In the genomic region with DNA sequence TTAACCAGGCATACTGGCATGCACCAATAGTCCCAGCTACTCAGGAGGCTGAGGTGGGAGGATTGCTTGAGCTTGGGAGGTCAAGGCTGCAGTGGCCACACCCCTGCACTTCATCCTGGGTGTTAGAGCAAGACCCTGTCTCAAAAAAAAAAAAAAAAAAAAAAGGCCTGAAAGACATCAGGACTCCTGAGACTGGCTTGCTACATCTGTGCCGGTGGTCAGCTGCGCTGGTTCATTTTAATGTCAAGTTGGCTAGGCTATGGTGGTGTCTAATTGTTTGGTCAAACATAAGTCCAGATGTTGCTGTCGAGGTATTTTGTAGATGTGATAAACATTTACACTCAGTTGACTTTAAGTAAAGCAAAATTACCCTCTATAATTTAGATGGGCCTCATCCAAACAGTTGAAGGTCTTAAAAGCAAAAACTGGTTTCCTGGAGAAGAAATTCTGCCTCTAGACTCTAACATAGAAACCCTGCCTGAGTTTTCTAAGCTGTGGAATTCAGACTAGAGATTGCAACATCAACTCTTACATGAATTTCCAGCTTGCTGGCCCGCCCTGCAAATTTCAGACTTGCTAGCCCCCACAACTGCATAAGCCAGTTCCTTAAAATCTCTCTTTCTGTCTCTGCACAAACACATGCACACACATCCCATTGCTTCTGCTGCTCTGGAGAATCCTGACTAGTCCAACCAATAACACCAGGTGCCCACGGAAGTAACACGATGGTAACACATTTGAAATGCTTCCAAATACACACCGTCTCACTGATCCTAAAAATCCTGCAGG, we compare ENCODE assay signal across 10 cellular contexts. TPM values are rescaled to one million over a fixed set of nuclear protein-coding genes. Genes with fewer than 3 reads are reported as not detected.
DNase-seq lines count a peak whose midpoint lies in the region; ATAC-seq, FAIRE-seq and TF ChIP-seq lines count a peak whose summit lies in the region.
"Had no signal": no experiment of that assay in that cellular context is flagged by ENCODE, and none has a peak within 500 bp of the region (broad histone marks: within the 10 kb centered on the region; RNA-seq: fewer than 3 reads in every experiment).

No MANE protein-coding gene starts in this region.

- TF ChIP-seq CTCF in K562 (IDR thresholded peaks at IDR 0.05 in 2 of 3, conservative IDR thresholded peaks at IDR 0.05 in 1 of 3; ENCODE audit: insufficient read depth in 2 of 3, low read depth in 1 of 3, low read length in 3 of 3): no peak
- TF ChIP-seq CTCF in hepatocyte (IDR thresholded peaks at IDR 0.05; ENCODE audit: poor library complexity): no peak
- TF ChIP-seq CTCF in suprapubic skin (IDR thresholded peaks at IDR 0.05): no peak

- H4K20me1 ChIP-seq in K562 (replicated peaks; ENCODE audit: control insufficient read depth, insufficient read depth, low read length) (no peaks in the 10 kb centered on the region), hepatocyte (ENCODE audit: insufficient read depth, poor library complexity, severe bottlenecking) (no peaks in the 10 kb centered on the region)

- H2AFZ ChIP-seq in K562 (ENCODE audit: low read depth, low read length) (no peak overlapping the region), hepatocyte (no peak overlapping the region)

- intact Hi-C loops in K562 (cut with micrococcal nuclease): no loop called here

- H3K9me3 ChIP-seq in K562 (replicated peaks; ENCODE audit: control insufficient read depth, insufficient read depth, low read depth, low read length) (no peaks in the 10 kb centered on the region), hepatocyte (ENCODE audit: low read depth) (no peaks in the 10 kb centered on the region), suprapubic skin (no peaks in the 10 kb centered on the region)
- no peaks in the 10 kb centered on the region for H3K9me3 ChIP-seq in effector memory CD4-positive, alpha-beta T cell (ENCODE audit: control insufficient read depth, low read length)

- no peak for FAIRE-seq in K562 (lab: Jason Lieb, UNC)

- no peaks in the 10 kb centered on the region for H3K36me3 ChIP-seq in K562 (ENCODE audit: control insufficient read depth, insufficient read depth, low read length)
- H3K36me3 ChIP-seq in hepatocyte (replicated peaks; ENCODE audit: insufficient read depth, low read depth): no peaks in the 10 kb centered on the region
- no peaks in the 10 kb centered on the region for H3K36me3 ChIP-seq in suprapubic skin
- no peaks in the 10 kb centered on the region for H3K36me3 ChIP-seq in effector memory CD4-positive, alpha-beta T cell (ENCODE audit: control insufficient read depth, insufficient read depth, low read length)

- no peak overlapping the region for H3K27ac ChIP-seq in K562 (ENCODE audit: extremely low read depth, low read depth, low read length)
- peak overlapping the region; percentile 84 for H3K27ac ChIP-seq in hepatocyte
- H3K27ac ChIP-seq in suprapubic skin: peak overlapping the region; percentile 90
- no peak overlapping the region for H3K27ac ChIP-seq in effector memory CD4-positive, alpha-beta T cell (ENCODE audit: insufficient read depth, low read length, poor library complexity, severe bottlenecking)

- no peak for TF ChIP-seq POLR2A in K562 (conservative IDR thresholded peaks at IDR 0.05)
- TF ChIP-seq POLR2A in suprapubic skin (IDR thresholded peaks at IDR 0.05): no peak

- H3K4me3 ChIP-seq in K562 (no peak overlapping the region), hepatocyte (no peak overlapping the region), suprapubic skin (no peak overlapping the region)
- no peak overlapping the region for H3K4me3 ChIP-seq in effector memory CD4-positive, alpha-beta T cell (ENCODE audit: insufficient read depth, low read depth, low read length, poor library complexity, severe bottlenecking)

- H3K4me1 ChIP-seq in K562 (replicated peaks in 1 of 2; ENCODE audit: control insufficient read depth in 2 of 2, insufficient read depth in 2 of 2, low read length in 2 of 2): no peaks in the 10 kb centered on the region; a peak in 1 of 5 replicates
- H3K4me1 ChIP-seq in hepatocyte (ENCODE audit: insufficient read depth): peaks cover 23% of the 10 kb centered on the region
- peaks cover 91% of the 10 kb centered on the region for H3K4me1 ChIP-seq in suprapubic skin
- no peaks in the 10 kb centered on the region for H3K4me1 ChIP-seq in effector memory CD4-positive, alpha-beta T cell (ENCODE audit: control insufficient read depth, insufficient read depth, low read length, poor library complexity, severe bottlenecking)

- peak; percentile 66 for DNase-seq in LHCN-M2 (ENCODE audit: low read depth)
- no peak for DNase-seq in K562 (ENCODE audit: extremely low read depth in 1 of 4, low spot score in 3 of 4)
- no peak for DNase-seq in hepatocyte (ENCODE audit: low spot score)
- no peak for DNase-seq in suprapubic skin (ENCODE audit: low spot score in 2 of 2)
- no peak for DNase-seq in activated naive CD4-positive, alpha-beta T cell treated with Interleukin-2 at 50 U/mL for 16 hours
- DNase-seq in NCI-H510A treated with DMSO at 0.1 percent for 48 hours (lab: John Stamatoyannopoulos, UW): no peak
- DNase-seq in effector memory CD4-positive, alpha-beta T cell: no peak
- DNase-seq: effector CD8-positive, alpha-beta T cell; NCI-H2107 had no signal

- ATAC-seq in K562 (no peak), HG02588 (IDR thresholded peaks at IDR 0.05; ENCODE audit: unreplicated experiment) (no peak)

- POLR2A ChIA-PET in K562 (lab: Yijun Ruan, JAX): interaction anchor here (1.3 kb wide), 1 partner anchor 9 kb away, joined by 3 read pairs; no protein-coding TSS in a partner anchor

- H3K4me2 ChIP-seq in K562 (ENCODE audit: insufficient read depth, low read length) (no peak overlapping the region), hepatocyte (peak overlapping the region; percentile 28)

- H3K9ac ChIP-seq in K562 (ENCODE audit: insufficient read depth in 1 of 2, low read depth in 2 of 2, low read length in 2 of 2): no peak overlapping the region

- no peak for TF ChIP-seq RAD21 in K562 (CRISPR knock-in tag; conservative IDR thresholded peaks at IDR 0.05 in 1 of 2, IDR thresholded peaks at IDR 0.05 in 1 of 2)

- in situ Hi-C loops in K562 (cut with MboI): no loop called here

- CTCF ChIA-PET in K562 (lab: Yijun Ruan, JAX; ENCODE audit: low intra/inter-chr PET ratio): no interaction called here

- H3K27me3 ChIP-seq in K562 (ENCODE audit: control insufficient read depth in 2 of 2, insufficient read depth in 2 of 2, low read length in 2 of 2) (peaks cover 0 to 9% of the 10 kb centered on the region in 2 experiments; a peak in 2 of 5 replicates), hepatocyte (no peaks in the 10 kb centered on the region), suprapubic skin (no peaks in the 10 kb centered on the region)
- H3K27me3 ChIP-seq in effector memory CD4-positive, alpha-beta T cell (replicated peaks; ENCODE audit: control insufficient read depth, insufficient read depth, low read length, poor library complexity, severe bottlenecking): no peaks in the 10 kb centered on the region

- no TSS peak for BruUV-seq in K562 (replicated peaks; lab: Mats Ljungman, UMichigan)

- H3K9me1 ChIP-seq in K562 (ENCODE audit: control insufficient read depth, insufficient read depth, low read length): no peaks in the 10 kb centered on the region

- H3K79me2 ChIP-seq in K562 (ENCODE audit: control insufficient read depth, insufficient read depth, low read length) (no peaks in the 10 kb centered on the region), hepatocyte (peaks cover 44% of the 10 kb centered on the region)

- TF ChIP-seq EP300 in K562 (IDR thresholded peaks at IDR 0.05; ENCODE audit: low read length): no peak
- no peak for TF ChIP-seq EP300 in suprapubic skin (IDR thresholded peaks at IDR 0.05)

- H3K9me2 ChIP-seq in hepatocyte (replicated peaks; ENCODE audit: insufficient read depth): no peaks in the 10 kb centered on the region

- WGBS in K562 (ENCODE audit: insufficient coverage, low coverage, missing lambda C conversion rate): 2% methylated on average over 5 of the region's 7 CpGs
- WGBS in hepatocyte (ENCODE audit: low lambda C conversion rate, missing lambda C conversion rate): 68% methylated on average over 7 of the region's 7 CpGs
- 38% methylated on average over 7 of the region's 7 CpGs for WGBS in suprapubic skin

RNA-seq across cellular contexts. Expression of gene MYOF, which starts 18.2 kb away (rescaled TPM):
- total RNA-seq in LHCN-M2 (2014; rRNA removed): 164 and 242 TPM in 2 replicates
- polyA plus RNA-seq in LHCN-M2 (2012): 262 TPM
- not detected in 2 replicates for total RNA-seq in K562 (2011; cell fraction: chromatin; rRNA removed; ENCODE audit: low replicate concordance)
- under 0.01 TPM in 1 of 2 replicates, not detected in the other for total RNA-seq in K562 (2011; cell fraction: nucleolus; rRNA removed)
- total RNA-seq in K562 (2011; cell fraction: nucleoplasm; rRNA removed): not detected in 2 replicates
- total RNA-seq in K562 (2014; rRNA removed): not detected in 2 replicates
- not detected in 2 replicates for total RNA-seq in K562 (2014; rRNA removed; fragmentation: Illumina TruSeq; extraction: Trizol)
- not detected in 2 replicates for total RNA-seq in K562 (2015; rRNA removed; fragmentation: Illumina TruSeq; extraction: Trizol)
- 0.27 and 0.67 TPM in 2 replicates for total RNA-seq in K562 (2021)
- 0.06 TPM in 1 of 2 replicates, not detected in the other for polyA plus RNA-seq in K562 (2011; rRNA removed)
- polyA plus RNA-seq in K562 (2011; cell fraction: cytosol; rRNA removed): 0.03 TPM in 1 of 2 replicates, not detected in the other
- 0.10 TPM in 1 of 2 replicates, not detected in the other for polyA plus RNA-seq in K562 (2011; cell fraction: nucleus; rRNA removed)
- 0.07 TPM in 1 of 2 replicates, not detected in the other for polyA plus RNA-seq in K562 (2012)
- not detected in 2 replicates for polyA plus RNA-seq in K562 (2014; fragmentation: Illumina TruSeq; extraction: Trizol)
- polyA plus RNA-seq in K562 (2014; fragmentation: Nextera tagmentation; extraction: Ambion mirVana): not detected
- not detected in 2 replicates for polyA plus RNA-seq in K562 (2014; rRNA removed)
- polyA minus RNA-seq in K562 (2011; rRNA and poly(A)+ RNA removed): 0.03 and 0.04 TPM in 2 replicates
- polyA minus RNA-seq in K562 (2011; cell fraction: cytosol; rRNA and poly(A)+ RNA removed): 0.38 and 0.64 TPM in 2 replicates
- 0.11 and 0.27 TPM in 2 replicates for polyA minus RNA-seq in K562 (2011; cell fraction: nucleus; rRNA and poly(A)+ RNA removed)
- 41.8 and 47.9 TPM in 2 replicates for total RNA-seq in hepatocyte
- 16.6 and 28.0 TPM in 2 replicates for polyA plus RNA-seq in hepatocyte
- 100 to 1,000 TPM in 3 of 4 donors, 10 to 100 TPM in 1; 77.8 to 174 (median 116) TPM for total RNA-seq in suprapubic skin

RNA-seq across cellular contexts. Expression of gene CEP55, which starts 32.5 kb away (rescaled TPM):
- total RNA-seq in LHCN-M2 (2014; rRNA removed) (99.7 and 102 TPM in 2 replicates), K562 (2014; rRNA removed) (18.1 TPM in 2 replicates), K562 (2014; rRNA removed; fragmentation: Illumina TruSeq; extraction: Trizol) (27.0 and 31.5 TPM in 2 replicates), K562 (2015; rRNA removed; fragmentation: Illumina TruSeq; extraction: Trizol) (27.8 and 32.5 TPM in 2 replicates), K562 (2021) (15.8 and 16.7 TPM in 2 replicates), hepatocyte (3.6 and 4.0 TPM in 2 replicates), suprapubic skin (1 to 10 TPM; 1.4 to 4.3 (median 2.8) TPM)
- polyA plus RNA-seq in LHCN-M2 (2012): 20.0 TPM
- total RNA-seq in K562 (2011; cell fraction: chromatin; rRNA removed; ENCODE audit: low replicate concordance): 8.6 and 27.1 TPM in 2 replicates
- 4.5 and 7.1 TPM in 2 replicates for total RNA-seq in K562 (2011; cell fraction: nucleolus; rRNA removed)
- 9.2 and 14.7 TPM in 2 replicates for total RNA-seq in K562 (2011; cell fraction: nucleoplasm; rRNA removed)
- polyA plus RNA-seq in K562 (2011; rRNA removed) (20.3 and 25.2 TPM in 2 replicates), K562 (2014; fragmentation: Illumina TruSeq; extraction: Trizol) (18.3 and 23.4 TPM in 2 replicates), K562 (2014; fragmentation: Nextera tagmentation; extraction: Ambion mirVana) (1 to 10 TPM; 4.4 to 5.6 TPM), K562 (2014; rRNA removed) (14.0 and 15.2 TPM in 2 replicates), hepatocyte (5.4 and 5.9 TPM in 2 replicates)
- polyA plus RNA-seq in K562 (2011; cell fraction: cytosol; rRNA removed): 4.6 and 8.9 TPM in 2 replicates
- polyA plus RNA-seq in K562 (2011; cell fraction: nucleus; rRNA removed): 5.1 and 7.4 TPM in 2 replicates
- 13.7 and 13.8 TPM in 2 replicates for polyA plus RNA-seq in K562 (2012)
- 19.7 and 21.8 TPM in 2 replicates for polyA minus RNA-seq in K562 (2011; rRNA and poly(A)+ RNA removed)
- 7.2 and 8.6 TPM in 2 replicates for polyA minus RNA-seq in K562 (2011; cell fraction: cytosol; rRNA and poly(A)+ RNA removed)
- polyA minus RNA-seq in K562 (2011; cell fraction: nucleus; rRNA and poly(A)+ RNA removed): 3.1 and 5.8 TPM in 2 replicates

Comparison
In these comparisons a context has a peak if more than half of its experiments do, and no peak if none do; other contexts are left out.
1. H3K27ac ChIP-seq: peak in hepatocyte (single experiment) and suprapubic skin (single experiment); none in K562 (single experiment) and effector memory CD4-positive, alpha-beta T cell (single experiment).
2. RNA of gene MYOF, which starts 18.2 kb away (total RNA-seq): 164 to 242 TPM in LHCN-M2, 77.8 to 174 TPM in suprapubic skin and 41.8 to 47.9 TPM in hepatocyte; under 0.01 to 0.67 TPM in K562; every median in the first group is over 10 times any median in the second.